12 cellular contexts compared by ENCODE assay signal in genomic region chr6:99305021-99305554, GRCh38. TPM values are rescaled to one million over a fixed set of nuclear protein-coding genes. Genes with fewer than 3 reads are reported as not detected.
"Had no signal": no experiment of that assay in that cellular context is flagged by ENCODE, and none has a peak within 500 bp of the region (broad histone marks: within the 10 kb centered on the region; RNA-seq: fewer than 3 reads in every experiment).

No MANE protein-coding gene starts in this region.

- DNase-seq: activated naive CD4-positive, alpha-beta T cell treated with anti-CD3 and anti-CD28 coated beads, Interleukin-2, amount 50 U/mL, for 16 hours; effector memory CD4-positive, alpha-beta T cell; kidney glomerular epithelial cell; spleen; stimulated activated CD4-positive, alpha-beta T cell treated with anti-CD3 and anti-CD28 coated beads, Interleukin-1b, Interleukin-23, amount 100 ng/mL, for 48 hours had no signal

- ATAC-seq: activated CD4-positive, CD25-positive, alpha-beta regulatory T cell treated with anti-CD3 and anti-CD28 coated beads, Interleukin-2, amount 50 U/mL, for 24 hours; sciatic nerve; stimulated activated memory B cell treated with anti-CD40 and anti-IgM and Interleukin-4, amounts not matched to agents 10 μg/mL and 1 μg/mL and 100 μg/mL, for 72 hours had no signal

- H3K9me3 ChIP-seq: spleen, tibial nerve, vagina had no signal

- H3K36me3 ChIP-seq: spleen, tibial nerve, vagina had no signal

- H3K4me1 ChIP-seq: spleen, tibial nerve, vagina had no signal

- H3K27me3 ChIP-seq: hepatocyte, spleen, tibial nerve, vagina had no signal

- H3K4me3 ChIP-seq: hepatocyte, spleen, tibial nerve, vagina had no signal

- H3K27ac ChIP-seq: hepatocyte, spleen, tibial nerve, vagina had no signal

RNA-seq across cellular contexts. Expression of gene FAXC, which starts 44.4 kb away (rescaled TPM):
- total RNA-seq: activated T-helper 2 cell treated with anti-CD3 and anti-CD28 coated beads, Interferon-gamma antibody, Interleukin-2, Interleukin-4, amounts not matched to agents 10 μg/mL and 5 μg/mL and 100 μg/mL, durations not matched to agents 14 hours and 24 hours and 36 hours had no signal
